In genomic region chr3:8441969-8442559, GRCh38 we compare ENCODE assay signal across 8 cellular contexts. TPM values are rescaled to one million over a fixed set of nuclear protein-coding genes. Genes with fewer than 3 reads are reported as not detected.
DNase-seq lines count a peak whose midpoint lies in the region; TF ChIP-seq lines count a peak whose summit lies in the region.

No MANE protein-coding gene starts in this region.

- no peak overlapping the region for H3K4me3 Mint-ChIP-seq in activated naive CD4-positive, alpha-beta T cell treated with anti-CD3 and anti-CD28 coated beads for 36 hours

- TF ChIP-seq CTCF in AG09319 (IDR thresholded peaks at IDR 0.05; ENCODE audit: low read depth, low read length) (peak; percentile 78), ovary (IDR thresholded peaks at IDR 0.05) (peak; percentile 73 to 76 (median 73))

- intact Hi-C loops in ovary (cut with DNase I), result loop anchor here (2.0 to 10.0 kb wide), 4 partner anchors 63 to 180 kb away; partner anchors contain the start of gene LMCD1 (in 2 of the 4)
- intact Hi-C loops in activated naive CD4-positive, alpha-beta T cell treated with anti-CD3 and anti-CD28 coated beads for 36 hours (cut with micrococcal nuclease), result loop anchor here (1.0 kb wide), 1 partner anchor 181 kb away; no protein-coding TSS in a partner anchor

- no peaks in the 10 kb centered on the region for H3K4me1 Mint-ChIP-seq in activated naive CD4-positive, alpha-beta T cell treated with anti-CD3 and anti-CD28 coated beads for 36 hours (ENCODE audit: low read depth)

- DNase-seq in AG09319 (ENCODE audit: extremely low read depth, low read depth), result peak; percentile 40
- DNase-seq in GM19240 (ENCODE audit: insufficient read length, low spot score), result peak; percentile 14
- DNase-seq in SHP77 (lab: John Stamatoyannopoulos, UW), result peak; percentile 39 to 51
- peak; percentile 36 for DNase-seq in fibroblast of the conjunctiva (ENCODE audit: low read depth)
- DNase-seq in ovary, result peak; percentile 21 to 44 (median 37)
- no peak for DNase-seq in activated CD4-positive, alpha-beta T cell treated with anti-CD3 and anti-CD28 coated beads, Interleukin-2, amount 50 U/mL, for 48 hours
- DNase-seq in activated naive CD4-positive, alpha-beta T cell treated with anti-CD3 and anti-CD28 coated beads for 36 hours, result no peak
- DNase-seq in MV-4-11 (lab: John Stamatoyannopoulos, UW), result no peak

- H3K27me3 ChIP-seq in ovary, result no peaks in the 10 kb centered on the region

- WGBS in ovary, 3 donors, result 31 to 37% (median 35%) methylated on average over 8 of the region's 8 CpGs

- peaks cover 2% of the 10 kb centered on the region for H3K27me3 Mint-ChIP-seq in activated naive CD4-positive, alpha-beta T cell treated with anti-CD3 and anti-CD28 coated beads for 36 hours (ENCODE audit: low read depth)

- H3K4me3 ChIP-seq in ovary, result no peak overlapping the region

- H3K36me3 Mint-ChIP-seq in activated naive CD4-positive, alpha-beta T cell treated with anti-CD3 and anti-CD28 coated beads for 36 hours (ENCODE audit: low read depth), result no peaks in the 10 kb centered on the region

- H3K27ac Mint-ChIP-seq in activated naive CD4-positive, alpha-beta T cell treated with anti-CD3 and anti-CD28 coated beads for 36 hours, result no peak overlapping the region

- TF ChIP-seq EP300 in ovary (IDR thresholded peaks at IDR 0.05), result no peak

- no peak for TF ChIP-seq POLR2A in ovary (IDR thresholded peaks at IDR 0.05)

- H3K4me1 ChIP-seq in ovary (ENCODE audit: insufficient read depth), result peaks cover 7% of the 10 kb centered on the region

- no peaks in the 10 kb centered on the region for H3K36me3 ChIP-seq in ovary

- H3K9me3 ChIP-seq in ovary, result no peaks in the 10 kb centered on the region

- no peak overlapping the region for H3K27ac ChIP-seq in ovary

- peaks cover 5% of the 10 kb centered on the region for H3K9me3 Mint-ChIP-seq in activated naive CD4-positive, alpha-beta T cell treated with anti-CD3 and anti-CD28 coated beads for 36 hours

- CTCF ChIA-PET in activated naive CD4-positive, alpha-beta T cell treated with anti-CD3 and anti-CD28 coated beads for 36 hours (lab: Charles Lee), result interaction anchor here (0.7 to 1.3 kb wide), 4 partner anchors 166 to 222 kb away, joined by 3 to 5 read pairs (median 3); no protein-coding TSS in a partner anchor

RNA-seq across cellular contexts. Expression of gene LMCD1, which starts 59.6 kb away (rescaled TPM):
- 100 to 1,000 TPM in 5 of 7 donors, 10 to 100 TPM in 2; 42.1 to 146 (median 124) TPM for total RNA-seq in ovary
- 100 to 1,000 TPM; 127 to 133 TPM for polyA plus RNA-seq in ovary
- total RNA-seq in activated naive CD4-positive, alpha-beta T cell treated with anti-CD3 and anti-CD28 coated beads for 36 hours, result under 1 TPM; 0.81 to 0.94 TPM

Comparison
In these comparisons a context has a peak if more than half of its experiments do, and no peak if none do; other contexts are left out.
1. DNase-seq: peak in AG09319 (single experiment), GM19240 (single experiment), SHP77 (2 of 2), fibroblast of the conjunctiva (single experiment) and ovary (5 of 5); none in activated CD4-positive, alpha-beta T cell treated with anti-CD3 and anti-CD28 coated beads, Interleukin-2, amount 50 U/mL, for 48 hours (0 of 2), activated naive CD4-positive, alpha-beta T cell treated with anti-CD3 and anti-CD28 coated beads for 36 hours (single experiment) and MV-4-11 (single experiment).
2. RNA of gene LMCD1, which starts 59.6 kb away (total RNA-seq): 42.1 to 146 TPM in ovary; 0.81 to 0.94 TPM in activated naive CD4-positive, alpha-beta T cell treated with anti-CD3 and anti-CD28 coated beads for 36 hours; every median in the first group is over 10 times any median in the second.